34 cellular contexts compared by ENCODE assay signal in genomic region chr12:127038152-127038551, GRCh38.
"Had no signal": no experiment of that assay in that cellular context is flagged by ENCODE, and none has a peak within 500 bp of the region (broad histone marks: within the 10 kb centered on the region; RNA-seq: fewer than 3 reads in every experiment).

No MANE protein-coding gene starts in this region.

- H3K4me3 ChIP-seq: MG63 had no signal

- H3K9me3 ChIP-seq: MG63 had no signal

- H3K27me3 ChIP-seq: MG63 had no signal

- DNase-seq: Karpas-422, Kasumi-1, MG63, MM.1S, MV-4-11, NCI-H1048, NCI-H1092, NCI-H1092 treated with DMSO at 0.1 percent for 48 hours, NCI-H1105, NCI-H1105 treated with DMSO at 0.1 percent for 48 hours, NCI-H1417, NCI-H1417 treated with DMSO at 0.1 percent for 48 hours, NCI-H1436, NCI-H1436 treated with DMSO at 0.1 percent for 48 hours, NCI-H146, NCI-H1694, NCI-H1694 treated with DMSO at 0.1 percent for 48 hours, NCI-H187, NCI-H187 treated with DMSO at 0.1 percent for 48 hours, NCI-H2029, NCI-H2029 treated with DMSO at 0.1 percent for 48 hours, NCI-H2081, NCI-H2081 treated with DMSO at 0.1 percent for 48 hours, NCI-H2107, NCI-H2171, NCI-H2171 treated with DMSO at 0.1 percent for 48 hours, NCI-H2227 treated with DMSO at 0.1 percent for 48 hours, NCI-H226, NCI-H345, NCI-H446, NCI-H446 treated with DMSO at 0.1 percent for 48 hours, NCI-H510A, NCI-H510A treated with DMSO at 0.1 percent for 48 hours, NCI-H524 had no signal

- H3K36me3 ChIP-seq: MG63 had no signal
